ENCODE assay signal across 8 cellular contexts in genomic region chr13:28658539-28658795, GRCh38. TPM values are rescaled to one million over a fixed set of nuclear protein-coding genes. Genes with fewer than 3 reads are reported as not detected.
A peak's percentile ranks its signal among the peaks of the same experiment; 100 is the strongest.
DNase-seq lines count a peak whose midpoint lies in the region; ATAC-seq and TF ChIP-seq lines count a peak whose summit lies in the region.

No MANE protein-coding gene starts in this region.

- H4K20me1 ChIP-seq in hepatocyte (ENCODE audit: insufficient read depth, poor library complexity, severe bottlenecking), result peaks cover 11% of the 10 kb centered on the region

- no peak for TF ChIP-seq POLR2A in spleen (IDR thresholded peaks at IDR 0.05)

- H3K4me3 Mint-ChIP-seq in activated T-cell treated with anti-CD3 and anti-CD28 coated beads, Interleukin-2, amount 50 U/mL, for 72 hours, result peak overlapping the region; percentile 87 to 95

- no peaks in the 10 kb centered on the region for H3K9me2 ChIP-seq in hepatocyte (replicated peaks; ENCODE audit: insufficient read depth)

- H3K27me3 Mint-ChIP-seq in activated T-cell treated with anti-CD3 and anti-CD28 coated beads, Interleukin-2, amount 50 U/mL, for 72 hours (ENCODE audit: low read depth), result no peaks in the 10 kb centered on the region

- no peaks in the 10 kb centered on the region for H3K9me3 Mint-ChIP-seq in activated T-cell treated with anti-CD3 and anti-CD28 coated beads, Interleukin-2, amount 50 U/mL, for 72 hours

- H3K4me3 ChIP-seq in hepatocyte, result peak overlapping the region; percentile 53
- peak overlapping the region; percentile 63 to 93 (median 76) for H3K4me3 ChIP-seq in spleen

- H3K79me2 ChIP-seq in hepatocyte, result peaks cover 68% of the 10 kb centered on the region

- H3K4me1 Mint-ChIP-seq in activated T-cell treated with anti-CD3 and anti-CD28 coated beads, Interleukin-2, amount 50 U/mL, for 72 hours (ENCODE audit: low read depth), result peaks cover 65% of the 10 kb centered on the region

- peak overlapping the region; percentile 53 for H3K27ac Mint-ChIP-seq in activated T-cell treated with anti-CD3 and anti-CD28 coated beads, Interleukin-2, amount 50 U/mL, for 72 hours

- H3K36me3 ChIP-seq in hepatocyte (replicated peaks; ENCODE audit: insufficient read depth, low read depth), result no peaks in the 10 kb centered on the region
- H3K36me3 ChIP-seq in spleen, result peaks cover 0 to 35% (median 21%) of the 10 kb centered on the region in 6 donors

- H3K4me1 ChIP-seq in hepatocyte (ENCODE audit: insufficient read depth) (peaks cover 16% of the 10 kb centered on the region), spleen (peaks cover 14 to 85% (median 53%) of the 10 kb centered on the region in 6 donors)

- H3K27me3 ChIP-seq in hepatocyte (no peaks in the 10 kb centered on the region), spleen (replicated peaks in 1 of 7) (no peaks in the 10 kb centered on the region)

- H3K9me3 ChIP-seq in hepatocyte (ENCODE audit: low read depth) (no peaks in the 10 kb centered on the region), spleen (no peaks in the 10 kb centered on the region)

- TF ChIP-seq CTCF in hepatocyte (IDR thresholded peaks at IDR 0.05; ENCODE audit: poor library complexity) (no peak), spleen (IDR thresholded peaks at IDR 0.05 in 8 of 11, conservative IDR thresholded peaks at IDR 0.05 in 3 of 11) (no peak)

- WGBS in hepatocyte (ENCODE audit: low lambda C conversion rate, missing lambda C conversion rate), result 4% methylated on average over 8 of the region's 8 CpGs
- 0 to 1% (median 0%) methylated on average over 8 of the region's 8 CpGs for WGBS in spleen, 5 donors

- peak; percentile 19 for ATAC-seq in HG03097 (IDR thresholded peaks at IDR 0.05; ENCODE audit: low FRiP score, unreplicated experiment)
- ATAC-seq in activated T-cell treated with anti-CD3 and anti-CD28 coated beads, Interleukin-2, amount 50 U/mL, for 72 hours (replicated peaks in 1 of 2), result no peak

- DNase-seq in DMS 273 (lab: John Stamatoyannopoulos, UW; ENCODE audit: unreplicated experiment), result peak; percentile 22
- DNase-seq in DMS 273 treated with DMSO at 0.1 percent for 48 hours (lab: John Stamatoyannopoulos, UW), result no peak
- no peak for DNase-seq in activated T-cell treated with anti-CD3 and anti-CD28 coated beads, Interleukin-2, amount 50 U/mL, for 72 hours
- DNase-seq in hepatocyte (ENCODE audit: low spot score), result peak; percentile 6
- no peak for DNase-seq in spleen
- DNase-seq in kidney glomerular epithelial cell (lab: John Stamatoyannopoulos, UW), result no peak
- no peak for DNase-seq in NCI-H146 (lab: John Stamatoyannopoulos, UW)

- H3K4me2 ChIP-seq in hepatocyte, result peak overlapping the region; percentile 78

- H2AFZ ChIP-seq in hepatocyte, result peak overlapping the region; percentile 53

- intact Hi-C loops in spleen (cut with DNase I; ENCODE audit: low total_unique reads), result no loop called here

- H3K27ac ChIP-seq in hepatocyte (peak overlapping the region; percentile 88), spleen (peak overlapping the region; percentile 89 to 99 (median 97))

- peaks cover 10 to 29% of the 10 kb centered on the region in 2 donors for H3K36me3 Mint-ChIP-seq in activated T-cell treated with anti-CD3 and anti-CD28 coated beads, Interleukin-2, amount 50 U/mL, for 72 hours (ENCODE audit: insufficient read depth in 2 of 2)

RNA-seq across cellular contexts. Expression of gene POMP, which starts 0.5 kb away (rescaled TPM):
- total RNA-seq in activated T-cell treated with anti-CD3 and anti-CD28 coated beads, Interleukin-2, amount 50 U/mL, for 72 hours, result 10 to 100 TPM; 70.8 to 73.3 TPM
- 88.1 and 96.6 TPM in 2 replicates for total RNA-seq in hepatocyte
- polyA plus RNA-seq in hepatocyte, result 198 and 203 TPM in 2 replicates
- total RNA-seq in spleen, result 10 to 100 TPM; 28.8 to 57.1 (median 53.1) TPM
- 10 to 100 TPM; 51.5 to 97.5 (median 80.0) TPM for polyA plus RNA-seq in spleen

Comparison
In these comparisons a context has a peak if more than half of its experiments do, and no peak if none do; other contexts are left out.
1. DNase-seq: peak in DMS 273 (single experiment) and hepatocyte (single experiment); none in DMS 273 treated with DMSO at 0.1 percent for 48 hours (single experiment), activated T-cell treated with anti-CD3 and anti-CD28 coated beads, Interleukin-2, amount 50 U/mL, for 72 hours (0 of 2), spleen (single experiment), kidney glomerular epithelial cell (single experiment) and NCI-H146 (single experiment).